In the genomic region with DNA sequence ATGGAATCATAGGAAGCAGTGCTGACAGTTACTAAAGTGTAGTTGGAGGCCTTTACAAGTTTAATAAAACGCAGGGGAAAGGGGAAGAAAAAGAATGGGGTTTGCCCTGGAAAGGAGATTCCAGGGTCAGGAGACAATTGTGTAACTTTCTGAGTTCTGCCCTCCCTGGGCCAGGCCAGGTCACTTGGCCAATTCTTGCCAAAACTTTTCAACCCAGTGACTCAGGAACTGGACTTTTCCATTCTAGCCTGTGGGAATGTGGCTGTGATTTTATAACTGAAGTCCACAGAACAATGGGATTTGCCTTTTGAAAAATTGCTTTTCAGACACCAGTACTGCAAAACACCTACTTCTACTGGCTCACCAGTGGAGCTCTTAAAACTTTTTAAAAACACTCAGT, we compare ENCODE assay signal across 13 cellular contexts.
DNase-seq lines count a peak whose midpoint lies in the region; ATAC-seq and TF ChIP-seq lines count a peak whose summit lies in the region.
"Had no signal": no experiment of that assay in that cellular context is flagged by ENCODE, and none has a peak within 500 bp of the region (broad histone marks: within the 10 kb centered on the region; RNA-seq: fewer than 3 reads in every experiment).

No MANE protein-coding gene starts in this region.

- no peaks in the 10 kb centered on the region for H3K27me3 Mint-ChIP-seq in WTC11 (ENCODE audit: low read depth)
- H3K27me3 Mint-ChIP-seq: activated naive CD8-positive, alpha-beta T cell treated with anti-CD3 and anti-CD28 coated beads for 36 hours had no signal

- ATAC-seq in heart right ventricle (peak in 7 of 8 donors; percentile 51 to 83 (median 80)), HG03342 (IDR thresholded peaks at IDR 0.05; ENCODE audit: unreplicated experiment) (no peak), WTC11 (no peak)

- intact Hi-C loops in adrenal gland (cut with DNase I) (no loop called here), heart right ventricle (cut with DNase I) (no loop called here)

- H3K9me3 ChIP-seq in adrenal gland (replicated peaks in 1 of 3), result no peaks in the 10 kb centered on the region
- H3K9me3 ChIP-seq in heart right ventricle, result no peaks in the 10 kb centered on the region
- H3K9me3 ChIP-seq: SJSA1 had no signal

- no peak overlapping the region for H3K27ac Mint-ChIP-seq in WTC11
- H3K27ac Mint-ChIP-seq: activated naive CD8-positive, alpha-beta T cell treated with anti-CD3 and anti-CD28 coated beads for 36 hours had no signal

- no peak for TF ChIP-seq POLR2A in adrenal gland (IDR thresholded peaks at IDR 0.05)

- H3K4me3 Mint-ChIP-seq in WTC11, result no peak overlapping the region
- H3K4me3 Mint-ChIP-seq: activated naive CD8-positive, alpha-beta T cell treated with anti-CD3 and anti-CD28 coated beads for 36 hours had no signal

- H3K4me1 ChIP-seq in adrenal gland (replicated peaks in 1 of 2) (peaks cover 15 to 22% of the 10 kb centered on the region in 2 donors), heart right ventricle (peaks cover 0 to 25% (median 15%) of the 10 kb centered on the region in 9 donors)

- H3K4me1 Mint-ChIP-seq in WTC11, result peaks cover 5% of the 10 kb centered on the region
- H3K4me1 Mint-ChIP-seq: activated naive CD8-positive, alpha-beta T cell treated with anti-CD3 and anti-CD28 coated beads for 36 hours had no signal

- H3K27me3 ChIP-seq in adrenal gland (no peaks in the 10 kb centered on the region), heart right ventricle (no peaks in the 10 kb centered on the region)
- H3K27me3 ChIP-seq: SJSA1 had no signal

- no peaks in the 10 kb centered on the region for H3K9me3 Mint-ChIP-seq in WTC11
- H3K9me3 Mint-ChIP-seq: activated naive CD8-positive, alpha-beta T cell treated with anti-CD3 and anti-CD28 coated beads for 36 hours had no signal

- H3K36me3 Mint-ChIP-seq in WTC11, result no peaks in the 10 kb centered on the region
- H3K36me3 Mint-ChIP-seq: activated naive CD8-positive, alpha-beta T cell treated with anti-CD3 and anti-CD28 coated beads for 36 hours had no signal

- H3K4me3 ChIP-seq in adrenal gland, result no peak overlapping the region
- no peak overlapping the region for H3K4me3 ChIP-seq in heart right ventricle
- H3K4me3 ChIP-seq: SJSA1 had no signal

- peak overlapping the region in 4 of 5 donors; percentile 46 to 78 (median 53) for H3K27ac ChIP-seq in adrenal gland
- peak overlapping the region in 6 of 10 donors; percentile 13 to 32 (median 30) for H3K27ac ChIP-seq in heart right ventricle
- H3K27ac ChIP-seq: SJSA1 had no signal

- DNase-seq in AG20443 (ENCODE audit: low spot score) (peak; percentile 84), adrenal gland (peak; percentile 67 to 88 (median 80)), heart right ventricle (peak; percentile 24 to 28), pons (ENCODE audit: low spot score) (peak; percentile 31), NCI-H82 (lab: John Stamatoyannopoulos, UW) (no peak), WTC11 (ENCODE audit: low spot score) (no peak), superior temporal gyrus (ENCODE audit: extremely low spot score) (no peak)
- DNase-seq: activated naive CD8-positive, alpha-beta T cell treated with anti-CD3 and anti-CD28 coated beads for 36 hours; DMS153; KG1; NCI-H1694 had no signal

- no peaks in the 10 kb centered on the region for H3K36me3 ChIP-seq in adrenal gland (replicated peaks in 1 of 2)
- H3K36me3 ChIP-seq in heart right ventricle, result no peaks in the 10 kb centered on the region
- H3K36me3 ChIP-seq: SJSA1 had no signal

- CTCF ChIA-PET in WTC11 (lab: Charles Lee), result no interaction called here

- WGBS in adrenal gland, 4 donors, result 8 to 21% (median 13%) methylated on average over 1 of the region's 1 CpG
- WGBS in heart right ventricle, 2 donors, result 38 to 42% methylated on average over 1 of the region's 1 CpG

- POLR2A ChIA-PET in WTC11 (lab: Charles Lee), result no interaction called here

- TF ChIP-seq CTCF in adrenal gland (IDR thresholded peaks at IDR 0.05), result no peak
- TF ChIP-seq CTCF in heart right ventricle (IDR thresholded peaks at IDR 0.05), result no peak
- no peak for TF ChIP-seq CTCF in WTC11 (IDR thresholded peaks at IDR 0.05)

TF ChIP-seq in WTC11, 78 proteins besides CTCF, POLR2A, EP300 and RAD21:
- TF ChIP-seq, protein P1, sequence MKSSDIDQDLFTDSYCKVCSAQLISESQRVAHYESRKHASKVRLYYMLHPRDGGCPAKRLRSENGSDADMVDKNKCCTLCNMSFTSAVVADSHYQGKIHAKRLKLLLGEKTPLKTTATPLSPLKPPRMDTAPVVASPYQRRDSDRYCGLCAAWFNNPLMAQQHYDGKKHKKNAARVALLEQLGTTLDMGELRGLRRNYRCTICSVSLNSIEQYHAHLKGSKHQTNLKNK (CRISPR knock-in tag; IDR thresholded peaks at IDR 0.05), result no peak
- no peak for TF ChIP-seq ZBTB43 (CRISPR knock-in tag; IDR thresholded peaks at IDR 0.05)
- TF ChIP-seq, protein P2, sequence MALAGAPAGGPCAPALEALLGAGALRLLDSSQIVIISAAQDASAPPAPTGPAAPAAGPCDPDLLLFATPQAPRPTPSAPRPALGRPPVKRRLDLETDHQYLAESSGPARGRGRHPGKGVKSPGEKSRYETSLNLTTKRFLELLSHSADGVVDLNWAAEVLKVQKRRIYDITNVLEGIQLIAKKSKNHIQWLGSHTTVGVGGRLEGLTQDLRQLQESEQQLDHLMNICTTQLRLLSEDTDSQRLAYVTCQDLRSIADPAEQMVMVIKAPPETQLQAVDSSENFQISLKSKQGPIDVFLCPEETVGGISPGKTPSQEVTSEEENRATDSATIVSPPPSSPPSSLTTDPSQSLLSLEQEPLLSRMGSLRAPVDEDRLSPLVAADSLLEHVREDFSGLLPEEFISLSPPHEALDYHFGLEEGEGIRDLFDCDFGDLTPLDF (CRISPR knock-in tag; IDR thresholded peaks at IDR 0.05), result no peak
- TF ChIP-seq ZNF512 (CRISPR knock-in tag; IDR thresholded peaks at IDR 0.05; ENCODE audit: borderline replicate concordance), result no peak
- no peak for TF ChIP-seq ZNF121 (CRISPR knock-in tag; IDR thresholded peaks at IDR 0.05)
- TF ChIP-seq, protein P3, sequence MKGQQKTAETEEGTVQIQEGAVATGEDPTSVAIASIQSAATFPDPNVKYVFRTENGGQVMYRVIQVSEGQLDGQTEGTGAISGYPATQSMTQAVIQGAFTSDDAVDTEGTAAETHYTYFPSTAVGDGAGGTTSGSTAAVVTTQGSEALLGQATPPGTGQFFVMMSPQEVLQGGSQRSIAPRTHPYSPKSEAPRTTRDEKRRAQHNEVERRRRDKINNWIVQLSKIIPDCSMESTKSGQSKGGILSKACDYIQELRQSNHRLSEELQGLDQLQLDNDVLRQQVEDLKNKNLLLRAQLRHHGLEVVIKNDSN (CRISPR knock-in tag; IDR thresholded peaks at IDR 0.05), result no peak

Comparison
In these comparisons a context has a peak if more than half of its experiments do, and no peak if none do; other contexts are left out.
1. DNase-seq: peak in AG20443 (single experiment), adrenal gland (7 of 7), heart right ventricle (2 of 2) and pons (single experiment); none in NCI-H82 (single experiment), WTC11 (single experiment) and superior temporal gyrus (single experiment).
2. ATAC-seq: peak in heart right ventricle (7 of 8); none in HG03342 (single experiment) and WTC11 (single experiment).